Comparison of ENCODE assay signal across 23 cellular contexts in the genomic region with DNA sequence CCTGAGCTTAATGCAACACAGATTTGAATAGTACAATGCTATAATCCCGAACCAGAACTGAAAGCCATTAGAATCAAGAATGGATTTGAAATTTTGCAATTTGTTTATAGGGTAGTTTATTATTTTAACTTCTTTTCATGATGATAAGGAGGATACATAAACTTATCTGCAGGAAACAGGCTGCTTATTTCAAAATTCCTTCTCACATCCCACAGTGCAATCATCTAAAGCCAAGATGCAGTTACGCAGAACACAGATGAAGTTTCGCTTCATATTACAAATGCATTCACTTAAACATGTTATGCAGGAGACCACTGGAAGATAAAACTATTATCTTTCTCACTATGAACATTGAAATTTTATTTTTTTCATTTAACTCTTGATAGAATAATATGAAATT.
"Had no signal": no experiment of that assay in that cellular context is flagged by ENCODE, and none has a peak within 500 bp of the region (broad histone marks: within the 10 kb centered on the region; RNA-seq: fewer than 3 reads in every experiment).

No MANE protein-coding gene starts in this region.

- H3K27ac Mint-ChIP-seq: activated B cell treated with CpG ODN at 0.5 μM for 24 hours; activated CD4-positive, alpha-beta T cell treated with anti-CD3 and anti-CD28 coated beads, Interleukin-2, amount 10 ng/mL, durations not matched to agents 24 days and 14 days; activated naive CD8-positive, alpha-beta T cell; T-helper 1 cell treated with Interleukin-12 subunit alpha and Interleukin-12 subunit beta and Interleukin-4 antibody, amounts not matched to agents 30 μg/mL and 1 μg/mL, for 36 hours had no signal

- H3K27me3 Mint-ChIP-seq: activated B cell treated with CpG ODN at 0.5 μM for 24 hours; activated CD4-positive, alpha-beta T cell treated with anti-CD3 and anti-CD28 coated beads, Interleukin-2, amount 10 ng/mL, durations not matched to agents 24 days and 14 days; activated naive CD8-positive, alpha-beta T cell had no signal

- H3K4me1 Mint-ChIP-seq: activated B cell treated with CpG ODN at 0.5 μM for 24 hours; activated CD4-positive, alpha-beta T cell treated with anti-CD3 and anti-CD28 coated beads, Interleukin-2, amount 10 ng/mL, durations not matched to agents 24 days and 14 days had no signal

- DNase-seq: activated B cell treated with CpG ODN at 0.5 μM for 24 hours; activated CD4-positive, alpha-beta T cell treated with anti-CD3 and anti-CD28 coated beads for 1 hour; activated CD4-positive, alpha-beta T cell treated with anti-CD3 and anti-CD28 coated beads, Interleukin-2, amount 10 ng/mL, durations not matched to agents 24 days and 14 days; activated CD4-positive, alpha-beta T cell treated with anti-CD3 and anti-CD28 coated beads, Interleukin-2, amount 50 U/mL, for 48 hours; activated effector memory CD4-positive, alpha-beta T cell treated with anti-CD3 and anti-CD28 coated beads, Interleukin-2, amount 50 U/mL, for 16 hours; activated naive CD4-positive, alpha-beta T cell treated with Interleukin-2 at 50 U/mL for 16 hours; activated T-cell treated with anti-CD3 and anti-CD28 coated beads, Interleukin-2, amount 50 U/mL, for 4 hours; anterior cingulate cortex; cerebellar nuclear complex; NCI-H1092; NCI-H1417; NCI-H1930; NCI-H2107; NCI-H2171 treated with DMSO at 0.1 percent for 48 hours; NCI-H226; NCI-H526; NCI-H82; RPMI8226; SJCRH30; SK-N-SH; SW 1271 had no signal

- H3K4me3 Mint-ChIP-seq: activated B cell treated with CpG ODN at 0.5 μM for 24 hours; activated CD4-positive, alpha-beta T cell treated with anti-CD3 and anti-CD28 coated beads, Interleukin-2, amount 10 ng/mL, durations not matched to agents 24 days and 14 days; activated naive CD8-positive, alpha-beta T cell; activated T-cell treated with anti-CD3 and anti-CD28 coated beads, Interleukin-2, amount 50 U/mL, for 4 hours; T-helper 1 cell treated with Interleukin-12 subunit alpha and Interleukin-12 subunit beta and Interleukin-4 antibody, amounts not matched to agents 30 μg/mL and 1 μg/mL, for 36 hours had no signal

- H3K36me3 Mint-ChIP-seq: activated naive CD8-positive, alpha-beta T cell had no signal
